ENCODE assay signal across 14 cellular contexts in genomic region chr6:150366118-150366778, GRCh38. TPM values are rescaled to one million over a fixed set of nuclear protein-coding genes. Genes with fewer than 3 reads are reported as not detected.
A peak's percentile ranks its signal among the peaks of the same experiment; 100 is the strongest.
DNase-seq lines count a peak whose midpoint lies in the region; ATAC-seq and TF ChIP-seq lines count a peak whose summit lies in the region.
"Had no signal": no experiment of that assay in that cellular context is flagged by ENCODE, and none has a peak within 500 bp of the region (broad histone marks: within the 10 kb centered on the region; RNA-seq: fewer than 3 reads in every experiment).

No MANE protein-coding gene starts in this region.

- no peak for TF ChIP-seq POLR2A in esophagus muscularis mucosa (IDR thresholded peaks at IDR 0.05; ENCODE audit: low read depth)

- no peaks in the 10 kb centered on the region for H3K9me3 ChIP-seq in esophagus muscularis mucosa
- H3K9me3 ChIP-seq: BLaER1 had no signal

- no peaks in the 10 kb centered on the region for H3K36me3 ChIP-seq in esophagus muscularis mucosa
- H3K36me3 ChIP-seq: BLaER1 had no signal

- no peaks in the 10 kb centered on the region for H3K36me3 Mint-ChIP-seq in activated CD4-positive, alpha-beta T cell treated with anti-CD3 and anti-CD28 coated beads, Interleukin-2, amount 10 ng/mL, durations not matched to agents 24 days and 14 days (ENCODE audit: low read depth)
- H3K36me3 Mint-ChIP-seq in osteocyte (ENCODE audit: unreplicated experiment): no peaks in the 10 kb centered on the region
- H3K36me3 Mint-ChIP-seq: CD8-positive, alpha-beta memory T cell had no signal

- H3K9me3 Mint-ChIP-seq in activated CD4-positive, alpha-beta T cell treated with anti-CD3 and anti-CD28 coated beads, Interleukin-2, amount 10 ng/mL, durations not matched to agents 24 days and 14 days: no peaks in the 10 kb centered on the region
- H3K9me3 Mint-ChIP-seq in osteocyte (ENCODE audit: unreplicated experiment): no peaks in the 10 kb centered on the region
- H3K9me3 Mint-ChIP-seq: CD8-positive, alpha-beta memory T cell had no signal

- no peak overlapping the region for H3K4me3 ChIP-seq in esophagus muscularis mucosa
- H3K4me3 ChIP-seq: BLaER1, GM23248 had no signal

- 85% methylated on average over 7 of the region's 7 CpGs for WGBS in esophagus muscularis mucosa

- peak overlapping the region; percentile 12 for H3K27ac Mint-ChIP-seq in activated CD4-positive, alpha-beta T cell treated with anti-CD3 and anti-CD28 coated beads, Interleukin-2, amount 10 ng/mL, durations not matched to agents 24 days and 14 days
- H3K27ac Mint-ChIP-seq in osteocyte (ENCODE audit: unreplicated experiment): no peak overlapping the region
- H3K27ac Mint-ChIP-seq: CD8-positive, alpha-beta memory T cell had no signal

- intact Hi-C loops in activated CD4-positive, alpha-beta T cell treated with anti-CD3 and anti-CD28 coated beads, Interleukin-2, amount 10 ng/mL, durations not matched to agents 24 days and 14 days (cut with micrococcal nuclease): no loop called here
- intact Hi-C loops in esophagus muscularis mucosa (cut with DNase I): no loop called here

- no peaks in the 10 kb centered on the region for H3K27me3 ChIP-seq in esophagus muscularis mucosa
- H3K27me3 ChIP-seq: BLaER1 had no signal

- peaks cover 3% of the 10 kb centered on the region for H3K27me3 Mint-ChIP-seq in activated CD4-positive, alpha-beta T cell treated with anti-CD3 and anti-CD28 coated beads, Interleukin-2, amount 10 ng/mL, durations not matched to agents 24 days and 14 days
- H3K27me3 Mint-ChIP-seq in osteocyte (ENCODE audit: unreplicated experiment): peaks cover 19% of the 10 kb centered on the region
- H3K27me3 Mint-ChIP-seq: CD8-positive, alpha-beta memory T cell had no signal

- no peak for TF ChIP-seq CTCF in esophagus muscularis mucosa (IDR thresholded peaks at IDR 0.05)
- no peak for TF ChIP-seq CTCF in osteocyte (IDR thresholded peaks at IDR 0.05)

- H3K4me1 Mint-ChIP-seq in activated CD4-positive, alpha-beta T cell treated with anti-CD3 and anti-CD28 coated beads, Interleukin-2, amount 10 ng/mL, durations not matched to agents 24 days and 14 days: no peaks in the 10 kb centered on the region
- no peaks in the 10 kb centered on the region for H3K4me1 Mint-ChIP-seq in osteocyte (ENCODE audit: unreplicated experiment)
- H3K4me1 Mint-ChIP-seq: CD8-positive, alpha-beta memory T cell had no signal

- no peaks in the 10 kb centered on the region for H3K4me1 ChIP-seq in esophagus muscularis mucosa

- TF ChIP-seq EP300 in esophagus muscularis mucosa (IDR thresholded peaks at IDR 0.05): no peak

- ATAC-seq in HG02571 (IDR thresholded peaks at IDR 0.05; ENCODE audit: unreplicated experiment): no peak
- ATAC-seq: HCT116 had no signal

- H3K27ac ChIP-seq in esophagus muscularis mucosa (replicated peaks in 1 of 4): no peak overlapping the region
- H3K27ac ChIP-seq: BLaER1, GM23248 had no signal

- no peak overlapping the region for H3K4me3 Mint-ChIP-seq in activated CD4-positive, alpha-beta T cell treated with anti-CD3 and anti-CD28 coated beads, Interleukin-2, amount 10 ng/mL, durations not matched to agents 24 days and 14 days
- H3K4me3 Mint-ChIP-seq in osteocyte (ENCODE audit: unreplicated experiment): no peak overlapping the region
- H3K4me3 Mint-ChIP-seq: CD8-positive, alpha-beta memory T cell had no signal

- DNase-seq in activated CD4-positive, alpha-beta T cell treated with anti-CD3 and anti-CD28 coated beads, Interleukin-2, amount 10 ng/mL, durations not matched to agents 24 days and 14 days: peak; percentile 31
- DNase-seq in activated CD4-positive, alpha-beta T cell treated with anti-CD3 and anti-CD28 coated beads, Interleukin-2, amount 50 U/mL, for 4 hours: no peak
- DNase-seq in esophagus muscularis mucosa (ENCODE audit: extremely low spot score) (peak; percentile 24), osteocyte (ENCODE audit: extremely low spot score, unreplicated experiment) (peak; percentile 51), NCI-H345 treated with DMSO at 0.1 percent for 48 hours (lab: John Stamatoyannopoulos, UW; ENCODE audit: unreplicated experiment) (no peak), NOMO-1 (lab: John Stamatoyannopoulos, UW; ENCODE audit: unreplicated experiment in 2 of 2) (no peak)
- DNase-seq: 8988T; AML-193; Caco-2; CD8-positive, alpha-beta memory T cell; GM23248 had no signal

RNA-seq across cellular contexts. Expression of gene IYD, which starts 2.6 kb away (rescaled TPM):
- not detected in 2 replicates for total RNA-seq in activated CD4-positive, alpha-beta T cell treated with anti-CD3 and anti-CD28 coated beads, Interleukin-2, amount 10 ng/mL, durations not matched to agents 24 days and 14 days
- not detected for total RNA-seq in esophagus muscularis mucosa
- total RNA-seq in osteocyte: not detected in 2 replicates
- total RNA-seq: CD8-positive, alpha-beta memory T cell; GM23248 had no signal

Comparison
In these comparisons a context has a peak if more than half of its experiments do, and no peak if none do; other contexts are left out.
1. DNase-seq: peak in activated CD4-positive, alpha-beta T cell treated with anti-CD3 and anti-CD28 coated beads, Interleukin-2, amount 10 ng/mL, durations not matched to agents 24 days and 14 days (single experiment), esophagus muscularis mucosa (single experiment) and osteocyte (single experiment); none in activated CD4-positive, alpha-beta T cell treated with anti-CD3 and anti-CD28 coated beads, Interleukin-2, amount 50 U/mL, for 4 hours (0 of 2), NCI-H345 treated with DMSO at 0.1 percent for 48 hours (single experiment) and NOMO-1 (0 of 2).